8 cellular contexts compared by ENCODE assay signal in the genomic region with DNA sequence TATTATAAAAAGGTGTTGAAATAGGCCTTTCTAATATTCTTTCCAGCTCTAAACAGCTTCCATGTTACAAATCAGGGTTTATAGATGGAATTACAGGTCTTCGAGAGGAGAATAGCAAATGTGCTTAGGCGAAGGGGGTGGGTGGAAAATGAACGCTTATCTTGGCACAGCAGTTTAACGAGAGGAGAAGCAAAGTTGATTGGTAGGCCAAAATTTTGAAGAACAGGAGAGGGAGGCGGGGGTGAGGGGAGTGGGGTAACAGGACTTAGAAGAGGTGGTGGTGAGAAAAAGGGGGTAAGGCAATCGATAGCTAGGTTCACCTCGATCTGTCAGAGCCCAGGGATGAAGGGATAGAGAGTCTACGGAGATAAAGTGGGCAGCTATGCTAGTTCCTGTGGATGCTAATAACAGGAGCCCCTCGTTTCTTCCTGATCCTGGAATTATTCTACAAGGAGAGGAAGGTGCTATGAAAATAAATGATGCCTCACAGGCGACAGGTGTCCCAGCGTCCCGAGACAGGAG. TPM values are rescaled to one million over a fixed set of nuclear protein-coding genes. Genes with fewer than 3 reads are reported as not detected.
DNase-seq lines count a peak whose midpoint lies in the region; ATAC-seq and TF ChIP-seq lines count a peak whose summit lies in the region.

No MANE protein-coding gene starts in this region.

- H3K4me3 ChIP-seq in HEK293 (ENCODE audit: low read depth, low read length) (peak overlapping the region; percentile 99), SK-N-MC (peak overlapping the region; percentile 91), dorsolateral prefrontal cortex (peak overlapping the region; percentile 63 to 99 (median 92)), mucosa of stomach (ENCODE audit: low read length) (peak overlapping the region; percentile 28)

- H3K9me3 ChIP-seq in CD4-positive, alpha-beta T cell (ENCODE audit: control insufficient read depth, low read length), result no peaks in the 10 kb centered on the region
- H3K9me3 ChIP-seq in HEK293 (ENCODE audit: control insufficient read depth, insufficient read depth, low read depth, low read length) (no peaks in the 10 kb centered on the region), SK-N-MC (ENCODE audit: low read depth, low read length) (no peaks in the 10 kb centered on the region), mucosa of stomach (ENCODE audit: control insufficient read depth, low read length) (no peaks in the 10 kb centered on the region)

- CTCF ChIA-PET in CD4-positive, alpha-beta T cell (lab: Charles Lee), result interaction anchor here (0.9 to 1.2 kb wide), 2 partner anchors 15 to 1672 kb away, joined by 3 read pairs; partner anchors contain the start of gene ANKRD31
- CTCF ChIA-PET in HEK293 (lab: Yijun Ruan, JAX), result interaction anchor here (0.6 to 2.3 kb wide), 6 partner anchors 9 to 1061 kb away, joined by 3 to 8 read pairs (median 4); no protein-coding TSS in a partner anchor

- DNase-seq in CD4-positive, alpha-beta T cell, result peak in 6 of 10 experiments; percentile 1 to 18 (median 6)
- DNase-seq in SK-N-MC (ENCODE audit: low read depth, low spot score) (no peak), dorsolateral prefrontal cortex (no peak), NCI-H1436 treated with DMSO at 0.1 percent for 48 hours (lab: John Stamatoyannopoulos, UW) (no peak), Ammon's horn (ENCODE audit: low spot score) (no peak), mesenteric fat pad (ENCODE audit: low spot score) (no peak)

- peak; percentile 9 for ATAC-seq in CD4-positive, alpha-beta T cell (ENCODE audit: poor library complexity)

- H3K27ac ChIP-seq in CD4-positive, alpha-beta T cell (ENCODE audit: low read depth, low read length), result peak overlapping the region; percentile 90
- peak overlapping the region; percentile 95 for H3K27ac ChIP-seq in HEK293 (ENCODE audit: extremely low read depth, low read depth, low read length)
- no peak overlapping the region; the same call in 1 of the 2 replicates for H3K27ac ChIP-seq in SK-N-MC
- H3K27ac ChIP-seq in dorsolateral prefrontal cortex, result peak overlapping the region; percentile 48 to 98 (median 90)

- POLR2A ChIA-PET in CD4-positive, alpha-beta T cell (lab: Charles Lee), result interaction anchor here (1.0 to 2.0 kb wide), 4 partner anchors 8 to 66 kb away, joined by 3 to 22 read pairs (median 4); partner anchors contain the start of gene BTF3
- POLR2A ChIA-PET in HEK293 (lab: Yijun Ruan, JAX), result interaction anchor here (0.6 to 1.3 kb wide), 3 partner anchors 116 to 285 kb away, joined by 3 to 5 read pairs (median 4); partner anchors contain the start of gene FOXD1

- H3K4me1 ChIP-seq in HEK293 (ENCODE audit: control insufficient read depth, insufficient read depth, low read length) (peaks cover 11% of the 10 kb centered on the region; the same call in 1 of the 2 replicates), mucosa of stomach (ENCODE audit: control insufficient read depth, insufficient read depth, low read length) (peaks cover 11% of the 10 kb centered on the region)

- H3K4me3 Mint-ChIP-seq in CD4-positive, alpha-beta T cell, result peak overlapping the region; percentile 93

- H3K9ac ChIP-seq in SK-N-MC (ENCODE audit: insufficient read length) (peak overlapping the region; percentile 91), mucosa of stomach (ENCODE audit: low read length) (peak overlapping the region; percentile 89)

- no peak for TF ChIP-seq CTCF in CD4-positive, alpha-beta T cell (IDR thresholded peaks at IDR 0.05)
- TF ChIP-seq CTCF in HEK293 (tag by site-specific recombination; IDR thresholded peaks at IDR 0.05), result no peak
- TF ChIP-seq CTCF in dorsolateral prefrontal cortex (IDR thresholded peaks at IDR 0.05 in 54 of 56, conservative IDR thresholded peaks at IDR 0.05 in 2 of 56; ENCODE audit: low read depth in 1 of 56, partially characterized antibody in 56 of 56), result no peak

- H3K36me3 Mint-ChIP-seq in CD4-positive, alpha-beta T cell (ENCODE audit: low read depth), result peaks cover 71% of the 10 kb centered on the region

- peaks cover 63% of the 10 kb centered on the region for H3K4me1 Mint-ChIP-seq in CD4-positive, alpha-beta T cell (ENCODE audit: low read depth)

- H3K27ac Mint-ChIP-seq in CD4-positive, alpha-beta T cell, result peak overlapping the region; percentile 95

- H3K36me3 ChIP-seq in HEK293 (ENCODE audit: control insufficient read depth in 2 of 2, insufficient read depth in 1 of 2, low read length in 2 of 2) (peaks cover 30 to 38% of the 10 kb centered on the region in 2 experiments), SK-N-MC (ENCODE audit: insufficient read depth, low read length) (peaks cover 18% of the 10 kb centered on the region), mucosa of stomach (ENCODE audit: control insufficient read depth, insufficient read depth, low read length) (no peaks in the 10 kb centered on the region)

- intact Hi-C loops in CD4-positive, alpha-beta T cell (cut with DNase I, micrococcal nuclease), result loop anchor here in 1 of 2 experiments (10.0 kb wide), 4 partner anchors 1200 to 1950 kb away; partner anchors contain the start of genes CERT1, GFM2, HMGCR and MRPS27
- intact Hi-C loops in dorsolateral prefrontal cortex (cut with DNase I), result loop anchor here in 1 of 2 donors (10.0 kb wide), 1 partner anchor 1200 kb away; the partner anchor contains the start of genes GFM2 and NSA2

- no peaks in the 10 kb centered on the region for H3K27me3 Mint-ChIP-seq in CD4-positive, alpha-beta T cell

- no peaks in the 10 kb centered on the region for H3K27me3 ChIP-seq in CD4-positive, alpha-beta T cell (ENCODE audit: control insufficient read depth, insufficient read depth, low read length)
- H3K27me3 ChIP-seq in dorsolateral prefrontal cortex (no peaks in the 10 kb centered on the region), mucosa of stomach (ENCODE audit: control insufficient read depth, insufficient read depth, low read length) (no peaks in the 10 kb centered on the region)

- no peaks in the 10 kb centered on the region for H3K9me3 Mint-ChIP-seq in CD4-positive, alpha-beta T cell

TF ChIP-seq in HEK293, 187 proteins besides CTCF, POLR2A, EP300 and RAD21 (continues in another document):
- TF ChIP-seq, protein P1, sequence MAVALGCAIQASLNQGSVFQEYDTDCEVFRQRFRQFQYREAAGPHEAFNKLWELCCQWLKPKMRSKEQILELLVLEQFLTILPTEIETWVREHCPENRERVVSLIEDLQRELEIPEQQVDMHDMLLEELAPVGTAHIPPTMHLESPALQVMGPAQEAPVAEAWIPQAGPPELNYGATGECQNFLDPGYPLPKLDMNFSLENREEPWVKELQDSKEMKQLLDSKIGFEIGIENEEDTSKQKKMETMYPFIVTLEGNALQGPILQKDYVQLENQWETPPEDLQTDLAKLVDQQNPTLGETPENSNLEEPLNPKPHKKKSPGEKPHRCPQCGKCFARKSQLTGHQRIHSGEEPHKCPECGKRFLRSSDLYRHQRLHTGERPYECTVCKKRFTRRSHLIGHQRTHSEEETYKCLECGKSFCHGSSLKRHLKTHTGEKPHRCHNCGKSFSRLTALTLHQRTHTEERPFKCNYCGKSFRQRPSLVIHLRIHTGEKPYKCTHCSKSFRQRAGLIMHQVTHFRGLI (tag by site-specific recombination; IDR thresholded peaks at IDR 0.05), result no peak
- TF ChIP-seq ZNF426 (tag by site-specific recombination; IDR thresholded peaks at IDR 0.05) (no peak), ELK4 (IDR thresholded peaks at IDR 0.05; ENCODE audit: borderline replicate concordance, low read depth, low read length) (no peak), ZNF776 (tag by site-specific recombination; IDR thresholded peaks at IDR 0.05; ENCODE audit: borderline replicate concordance) (no peak), SALL2 (tag by site-specific recombination; IDR thresholded peaks at IDR 0.05; ENCODE audit: borderline replicate concordance) (no peak), GLIS2 (tag by site-specific recombination; IDR thresholded peaks at IDR 0.05) (no peak)
- TF ChIP-seq, protein P2, sequence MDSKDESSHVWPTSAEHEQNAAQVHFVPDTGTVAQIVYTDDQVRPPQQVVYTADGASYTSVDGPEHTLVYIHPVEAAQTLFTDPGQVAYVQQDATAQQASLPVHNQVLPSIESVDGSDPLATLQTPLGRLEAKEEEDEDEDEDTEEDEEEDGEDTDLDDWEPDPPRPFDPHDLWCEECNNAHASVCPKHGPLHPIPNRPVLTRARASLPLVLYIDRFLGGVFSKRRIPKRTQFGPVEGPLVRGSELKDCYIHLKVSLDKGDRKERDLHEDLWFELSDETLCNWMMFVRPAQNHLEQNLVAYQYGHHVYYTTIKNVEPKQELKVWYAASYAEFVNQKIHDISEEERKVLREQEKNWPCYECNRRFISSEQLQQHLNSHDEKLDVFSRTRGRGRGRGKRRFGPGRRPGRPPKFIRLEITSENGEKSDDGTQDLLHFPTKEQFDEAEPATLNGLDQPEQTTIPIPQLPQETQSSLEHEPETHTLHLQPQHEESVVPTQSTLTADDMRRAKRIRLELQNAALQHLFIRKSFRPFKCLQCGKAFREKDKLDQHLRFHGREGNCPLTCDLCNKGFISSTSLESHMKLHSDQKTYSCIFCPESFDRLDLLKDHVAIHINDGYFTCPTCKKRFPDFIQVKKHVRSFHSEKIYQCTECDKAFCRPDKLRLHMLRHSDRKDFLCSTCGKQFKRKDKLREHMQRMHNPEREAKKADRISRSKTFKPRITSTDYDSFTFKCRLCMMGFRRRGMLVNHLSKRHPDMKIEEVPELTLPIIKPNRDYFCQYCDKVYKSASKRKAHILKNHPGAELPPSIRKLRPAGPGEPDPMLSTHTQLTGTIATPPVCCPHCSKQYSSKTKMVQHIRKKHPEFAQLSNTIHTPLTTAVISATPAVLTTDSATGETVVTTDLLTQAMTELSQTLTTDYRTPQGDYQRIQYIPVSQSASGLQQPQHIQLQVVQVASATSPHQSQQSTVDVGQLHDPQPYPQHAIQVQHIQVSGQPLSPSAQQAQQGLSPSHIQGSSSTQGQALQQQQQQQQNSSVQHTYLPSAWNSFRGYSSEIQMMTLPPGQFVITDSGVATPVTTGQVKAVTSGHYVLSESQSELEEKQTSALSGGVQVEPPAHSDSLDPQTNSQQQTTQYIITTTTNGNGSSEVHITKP (tag by site-specific recombination; IDR thresholded peaks at IDR 0.05), result no peak

RNA-seq across cellular contexts. Expression of gene ANKRA2, which starts 0.7 kb away (rescaled TPM):
- total RNA-seq in CD4-positive, alpha-beta T cell, result 10 to 100 TPM; 45.0 to 45.1 TPM
- total RNA-seq in dorsolateral prefrontal cortex (10 to 100 TPM; 11.5 to 36.8 (median 22.4) TPM), mesenteric fat pad (8.7 TPM)

RNA-seq across cellular contexts. Expression of gene UTP15, which starts 0.8 kb away (rescaled TPM):
- total RNA-seq in CD4-positive, alpha-beta T cell, result 10 to 100 TPM; 52.0 to 55.2 TPM
- total RNA-seq in dorsolateral prefrontal cortex (10 to 100 TPM; 11.8 to 28.0 (median 18.2) TPM), mesenteric fat pad (19.5 TPM)

Comparison
In these comparisons a context has a peak if more than half of its experiments do, and no peak if none do; other contexts are left out.
1. DNase-seq: peak in CD4-positive, alpha-beta T cell (6 of 10); none in SK-N-MC (single experiment), dorsolateral prefrontal cortex (0 of 10), NCI-H1436 treated with DMSO at 0.1 percent for 48 hours (single experiment), Ammon's horn (single experiment) and mesenteric fat pad (single experiment).
2. H3K4me3 ChIP-seq: peak in every context shown above with its lines; median percentile 99 in HEK293; 92 in dorsolateral prefrontal cortex; 91 in SK-N-MC; 28 in mucosa of stomach.